16 cellular contexts compared by ENCODE assay signal in genomic region chr3:157147099-157147803, GRCh38. TPM values are rescaled to one million over a fixed set of nuclear protein-coding genes. Genes with fewer than 3 reads are reported as not detected.
DNase-seq lines count a peak whose midpoint lies in the region; ATAC-seq and TF ChIP-seq lines count a peak whose summit lies in the region.
"Had no signal": no experiment of that assay in that cellular context is flagged by ENCODE, and none has a peak within 500 bp of the region (broad histone marks: within the 10 kb centered on the region; RNA-seq: fewer than 3 reads in every experiment).

No MANE protein-coding gene starts in this region.

- no peak overlapping the region for H3K27ac ChIP-seq in mammary epithelial cell (ENCODE audit: insufficient read depth, low read depth, low read length)
- H3K27ac ChIP-seq in SK-N-MC, result peak overlapping the region; percentile 67
- H3K27ac ChIP-seq in right cardiac atrium (ENCODE audit: low read length), result no peak overlapping the region
- H3K27ac ChIP-seq: breast epithelium, dorsolateral prefrontal cortex, left lung, parathyroid adenoma had no signal

- H3K27ac Mint-ChIP-seq in MCF 10A (ENCODE audit: low read depth, unreplicated experiment), result no peak overlapping the region

- peaks cover 98% of the 10 kb centered on the region for H3K36me3 Mint-ChIP-seq in MCF 10A (ENCODE audit: insufficient read depth, unreplicated experiment)

- POLR2A ChIA-PET in MCF 10A (lab: Yijun Ruan, JAX), result interaction anchor here (0.8 to 2.6 kb wide), 3 partner anchors 13 to 474 kb away, joined by 5 to 14 read pairs (median 5); partner anchors contain the start of gene CCNL1

- no peak overlapping the region for H3K4me3 Mint-ChIP-seq in MCF 10A (ENCODE audit: unreplicated experiment)

- H3K4me3 ChIP-seq in mammary epithelial cell (replicated peaks in 1 of 3; ENCODE audit: insufficient read depth in 1 of 3, low read depth in 2 of 3, low read length in 3 of 3) (no peak overlapping the region), SK-N-MC (no peak overlapping the region), fibroblast of the aortic adventitia (ENCODE audit: low read depth, low read length) (no peak overlapping the region), right cardiac atrium (ENCODE audit: low read length) (no peak overlapping the region)
- H3K4me3 ChIP-seq: breast epithelium, dorsolateral prefrontal cortex, left lung had no signal

- BruUV-seq in MCF 10A (replicated peaks; lab: Mats Ljungman, UMichigan) (TSS peak; percentile 0), mammary epithelial cell (replicated peaks; lab: Mats Ljungman, UMichigan) (no TSS peak)

- H3K79me2 ChIP-seq in mammary epithelial cell (ENCODE audit: insufficient read depth, low read length), result peaks cover 37% of the 10 kb centered on the region
- H3K79me2 ChIP-seq: parathyroid adenoma had no signal

- CTCF ChIA-PET in MCF 10A (lab: Yijun Ruan, JAX), result interaction anchor here (0.9 to 2.8 kb wide), 2 partner anchors 10 to 28 kb away, joined by 3 to 14 read pairs; no protein-coding TSS in a partner anchor
- CTCF ChIA-PET in mammary epithelial cell (lab: Charles Lee; ENCODE audit: low non-redundant PET), result no interaction called here

- intact Hi-C loops in MCF 10A (cut with micrococcal nuclease), result no loop called here
- intact Hi-C loops in mammary epithelial cell (cut with micrococcal nuclease), result no loop called here
- intact Hi-C loops in right cardiac atrium (cut with DNase I), result no loop called here

- H3K36me3 ChIP-seq in mammary epithelial cell (ENCODE audit: insufficient read depth, low read length), result peaks cover 65% of the 10 kb centered on the region
- peaks cover 90% of the 10 kb centered on the region for H3K36me3 ChIP-seq in SK-N-MC (ENCODE audit: insufficient read depth, low read length)

- dilution Hi-C loops in mammary epithelial cell (cut with HindIII; ENCODE audit: low sequenced_read_pairs), result no loop called here

- DNase-seq in MCF 10A (ENCODE audit: unreplicated experiment), result no peak
- no peak for DNase-seq in mammary epithelial cell
- no peak for DNase-seq in SK-N-MC (ENCODE audit: low read depth, low spot score)
- peak; percentile 28 for DNase-seq in fibroblast of the aortic adventitia (ENCODE audit: low read depth)
- no peak for DNase-seq in effector CD8-positive, alpha-beta T cell (lab: John Stamatoyannopoulos, UW)
- DNase-seq in GM03348 (ENCODE audit: low spot score), result no peak
- DNase-seq in right cardiac atrium, result no peak
- DNase-seq: Caco-2; dorsolateral prefrontal cortex; left lung; NCI-H1105 treated with DMSO at 0.1 percent for 48 hours; NCI-H524; stimulated activated CD4-positive, alpha-beta T cell treated with anti-CD3 and anti-CD28 coated beads, Interleukin-4, amount 100 ng/mL, for 1 hour had no signal

- ATAC-seq in GM19397 (IDR thresholded peaks at IDR 0.05; ENCODE audit: unreplicated experiment), result no peak
- no peak for ATAC-seq in right cardiac atrium
- ATAC-seq: left lung had no signal

- TF ChIP-seq CTCF in MCF 10A (IDR thresholded peaks at IDR 0.05; ENCODE audit: unreplicated experiment), result no peak
- TF ChIP-seq CTCF in mammary epithelial cell (conservative IDR thresholded peaks at IDR 0.05 in 1 of 2, IDR thresholded peaks at IDR 0.05 in 1 of 2; ENCODE audit: extremely low read depth in 1 of 2, insufficient read depth in 1 of 2, low read depth in 1 of 2, low read length in 2 of 2), result no peak
- no peak for TF ChIP-seq CTCF in fibroblast of the aortic adventitia (IDR thresholded peaks at IDR 0.05; ENCODE audit: insufficient read depth, low read length)

- no peaks in the 10 kb centered on the region for H3K4me1 ChIP-seq in mammary epithelial cell (ENCODE audit: insufficient read depth, low read length)
- no peaks in the 10 kb centered on the region for H3K4me1 ChIP-seq in right cardiac atrium (ENCODE audit: control insufficient read depth, insufficient read depth, low read length)
- H3K4me1 ChIP-seq: breast epithelium had no signal

- no peak overlapping the region for H2AFZ ChIP-seq in mammary epithelial cell (ENCODE audit: low read depth, low read length)
- H2AFZ ChIP-seq: parathyroid adenoma had no signal

- H3K4me2 ChIP-seq in mammary epithelial cell (ENCODE audit: insufficient read depth, low read depth, low read length), result no peak overlapping the region

- H3K27me3 ChIP-seq in mammary epithelial cell (ENCODE audit: insufficient read depth, low read length) (no peaks in the 10 kb centered on the region), right cardiac atrium (ENCODE audit: control insufficient read depth, insufficient read depth) (no peaks in the 10 kb centered on the region)
- H3K27me3 ChIP-seq: breast epithelium, dorsolateral prefrontal cortex, left lung had no signal

- H3K9me3 Mint-ChIP-seq in MCF 10A (ENCODE audit: unreplicated experiment), result no peaks in the 10 kb centered on the region

- no peaks in the 10 kb centered on the region for H3K27me3 Mint-ChIP-seq in MCF 10A (ENCODE audit: insufficient read depth, unreplicated experiment)

- in situ Hi-C loops in mammary epithelial cell (cut with MboI; ENCODE audit: low sequenced_read_pairs in 2 of 2), result loop anchor here in 1 of 2 donors (25.0 kb wide), 1 partner anchor 985 kb away; no protein-coding TSS in a partner anchor

- peaks cover 4% of the 10 kb centered on the region for H3K4me1 Mint-ChIP-seq in MCF 10A (ENCODE audit: insufficient read depth, unreplicated experiment)

- over 99% methylated on average over 5 of the region's 5 CpGs for WGBS in mammary epithelial cell (ENCODE audit: low coverage, missing lambda C conversion rate)
- WGBS in right cardiac atrium, result 94% methylated on average over 5 of the region's 5 CpGs

- H3K9me3 ChIP-seq in mammary epithelial cell (replicated peaks; ENCODE audit: insufficient read depth, low read length), result no peaks in the 10 kb centered on the region
- H3K9me3 ChIP-seq in SK-N-MC (ENCODE audit: low read depth, low read length), result no peaks in the 10 kb centered on the region
- no peaks in the 10 kb centered on the region for H3K9me3 ChIP-seq in right cardiac atrium (ENCODE audit: control insufficient read depth, low read length)
- H3K9me3 ChIP-seq: breast epithelium, Caco-2, left lung had no signal

- H3K9ac ChIP-seq in mammary epithelial cell (ENCODE audit: insufficient read depth, low read length), result no peak overlapping the region
- no peak overlapping the region for H3K9ac ChIP-seq in SK-N-MC (ENCODE audit: insufficient read length)
- H3K9ac ChIP-seq: parathyroid adenoma had no signal

- H4K20me1 ChIP-seq in mammary epithelial cell (ENCODE audit: insufficient read depth, low read length), result no peaks in the 10 kb centered on the region

RNA-seq across cellular contexts. Expression of gene CCNL1, which starts 12.7 kb away (rescaled TPM):
- total RNA-seq in MCF 10A (2022), result 103 and 112 TPM in 2 replicates
- 100 to 1,000 TPM; 127 to 130 TPM for total RNA-seq in mammary epithelial cell
- polyA plus RNA-seq in mammary epithelial cell, result 42.7 TPM
- polyA minus RNA-seq in mammary epithelial cell, result 37.7 TPM
- total RNA-seq in fibroblast of the aortic adventitia (ENCODE audit: low replicate concordance), result 86.7 and 138 TPM in 2 replicates
- 10 to 100 TPM; 30.1 to 60.6 (median 41.2) TPM for total RNA-seq in right cardiac atrium
- 39.4 TPM for polyA plus RNA-seq in right cardiac atrium
